In the genomic region with DNA sequence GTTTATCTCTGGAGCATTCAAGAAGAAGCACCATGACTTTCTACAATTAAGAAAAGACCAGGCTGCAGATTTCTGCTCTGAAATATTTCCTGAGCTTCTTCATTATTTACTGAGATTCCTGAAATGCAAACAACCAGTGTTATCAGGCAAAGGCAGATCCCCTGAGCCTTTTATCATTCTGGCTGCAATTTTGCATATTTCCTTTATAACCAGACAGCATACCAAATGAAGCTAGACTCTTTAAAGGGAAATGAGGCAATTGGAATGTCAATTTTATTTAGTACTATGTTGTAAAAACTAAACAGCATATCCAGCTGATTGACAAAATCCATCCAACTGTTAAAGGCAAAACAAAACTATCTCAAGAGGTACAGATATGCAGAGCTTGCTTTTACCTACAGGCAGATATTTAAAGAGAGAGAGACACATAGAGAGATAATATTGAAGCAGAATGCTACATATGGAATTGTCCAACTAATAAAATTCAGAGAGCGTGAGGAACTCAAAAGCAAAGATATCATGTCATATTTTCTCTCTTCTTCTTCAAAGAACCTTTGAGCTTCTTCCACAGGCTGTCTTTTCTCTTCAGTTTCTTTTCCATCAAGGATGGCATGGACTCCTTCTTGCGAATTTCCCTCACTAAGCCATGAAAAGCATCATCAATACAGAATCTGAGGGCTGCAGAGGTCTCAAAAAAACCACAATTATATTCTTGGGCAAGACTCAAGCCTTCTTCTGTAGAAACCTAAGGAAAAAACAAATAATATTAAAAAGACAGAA, we compare ENCODE assay signal across 19 cellular contexts.
DNase-seq lines count a peak whose midpoint lies in the region; TF ChIP-seq lines count a peak whose summit lies in the region.
"Had no signal": no experiment of that assay in that cellular context is flagged by ENCODE, and none has a peak within 500 bp of the region (broad histone marks: within the 10 kb centered on the region; RNA-seq: fewer than 3 reads in every experiment).

No MANE protein-coding gene starts in this region.

- no peak overlapping the region for H2AFZ ChIP-seq in H9 (ENCODE audit: low read length)
- no peak overlapping the region for H2AFZ ChIP-seq in neural cell (ENCODE audit: low read depth, low read length)

- no peak overlapping the region; the same call in 1 of the 2 replicates for H3K4ac ChIP-seq in H9 (ENCODE audit: low read depth, low read length)

- H3K9ac ChIP-seq in H9 (ENCODE audit: extremely low read depth, insufficient read length, low read length) (peak overlapping the region; percentile 67), iPS-15b (ENCODE audit: low read depth, low read length) (peak overlapping the region; percentile 71), neural cell (ENCODE audit: low read length) (no peak overlapping the region)
- H3K9ac ChIP-seq: BLaER1 treated with 17β-estradiol and CSF1 and Interleukin-3, amounts not matched to agents 10 nM and 100 nM had no signal

- H3K9me2 ChIP-seq in neural cell (ENCODE audit: insufficient read depth, low read length): no peaks in the 10 kb centered on the region

- no CpG with 5 or more reads among the region's 2 CpGs for WGBS in H9 (ENCODE audit: extremely low coverage, insufficient read length, low lambda C conversion rate)

- H3K4me1 Mint-ChIP-seq in H9: peaks cover 21 to 40% of the 10 kb centered on the region in 2 experiments
- no peaks in the 10 kb centered on the region for H3K4me1 Mint-ChIP-seq in activated CD4-positive, alpha-beta memory T cell treated with anti-CD3 and anti-CD28 coated beads, Interleukin-2, amount 10 ng/mL, durations not matched to agents 7 days and 5 days
- H3K4me1 Mint-ChIP-seq: CD8-positive, alpha-beta memory T cell had no signal

- H4K91ac ChIP-seq in H9 (ENCODE audit: insufficient read length, low read depth, low read length): no peak overlapping the region

- H3K27me3 Mint-ChIP-seq in H9 (ENCODE audit: low read depth): no peaks in the 10 kb centered on the region
- H3K27me3 Mint-ChIP-seq in activated CD4-positive, alpha-beta memory T cell treated with anti-CD3 and anti-CD28 coated beads, Interleukin-2, amount 10 ng/mL, durations not matched to agents 7 days and 5 days: no peaks in the 10 kb centered on the region
- H3K27me3 Mint-ChIP-seq: CD8-positive, alpha-beta memory T cell had no signal

- H3K27ac ChIP-seq in H9 (ENCODE audit: insufficient read length, low read depth, low read length) (peak overlapping the region; percentile 99), neural cell (ENCODE audit: low read length) (peak overlapping the region; percentile 54)
- H3K27ac ChIP-seq: BLaER1 treated with 17β-estradiol and CSF1 and Interleukin-3, amounts not matched to agents 10 nM and 100 nM; Peyer's patch; SJSA1 had no signal

- TF ChIP-seq CTCF in H9 (conservative IDR thresholded peaks at IDR 0.05) (no peak), neural cell (IDR thresholded peaks at IDR 0.05; ENCODE audit: poor library complexity, severe bottlenecking) (no peak)

- H3K27ac Mint-ChIP-seq in H9: peak overlapping the region in 1 of 3 experiments; percentile 99; a peak in 5 of 7 replicates
- no peak overlapping the region for H3K27ac Mint-ChIP-seq in activated CD4-positive, alpha-beta memory T cell treated with anti-CD3 and anti-CD28 coated beads, Interleukin-2, amount 10 ng/mL, durations not matched to agents 7 days and 5 days
- H3K27ac Mint-ChIP-seq: CD8-positive, alpha-beta memory T cell; HFFc6 had no signal

- no peak overlapping the region for H4K5ac ChIP-seq in H9 (ENCODE audit: insufficient read length, low read depth, low read length)

- no peak for TF ChIP-seq EP300 in neural cell (conservative IDR thresholded peaks at IDR 0.05; ENCODE audit: poor library complexity, severe bottlenecking)

- CTCF ChIA-PET in activated CD4-positive, alpha-beta memory T cell treated with anti-CD3 and anti-CD28 coated beads, Interleukin-2, amount 10 ng/mL, durations not matched to agents 7 days and 5 days (lab: Charles Lee): no interaction called here

- DNase-seq in H9 (no peak), NCI-H526 treated with DMSO at 0.1 percent for 48 hours (lab: John Stamatoyannopoulos, UW) (peak; percentile 25), NCI-H1092 treated with DMSO at 0.1 percent for 48 hours (lab: John Stamatoyannopoulos, UW) (no peak), dermis blood vessel endothelial cell (no peak)
- DNase-seq in activated CD4-positive, alpha-beta memory T cell treated with anti-CD3 and anti-CD28 coated beads, Interleukin-2, amount 10 ng/mL, durations not matched to agents 7 days and 5 days: no peak
- DNase-seq: CD8-positive, alpha-beta memory T cell; DMS79; HFFc6; IMR-90; NCI-H1048; NCI-H1436 treated with DMSO at 0.1 percent for 48 hours; NCI-H2029; NCI-H345; NCI-H524 treated with DMSO at 0.1 percent for 48 hours; Peyer's patch had no signal

- no peaks in the 10 kb centered on the region for H3F3A ChIP-seq in neural cell (ENCODE audit: insufficient read depth, low read length, poor library complexity, severe bottlenecking)

- H3K36me3 ChIP-seq in iPS-15b (ENCODE audit: control insufficient read depth, insufficient read depth, low read length) (no peaks in the 10 kb centered on the region), neural cell (ENCODE audit: insufficient read depth, low read length) (no peaks in the 10 kb centered on the region)
- H3K36me3 ChIP-seq: BLaER1 treated with 17β-estradiol and CSF1 and Interleukin-3, amounts not matched to agents 10 nM and 100 nM; Peyer's patch; SJSA1 had no signal

- no peak overlapping the region for H2BK15ac ChIP-seq in H9 (ENCODE audit: low read depth, low read length)

- H2BK12ac ChIP-seq in H9 (ENCODE audit: insufficient read length, low read depth, low read length): no peak overlapping the region

- no peaks in the 10 kb centered on the region for H3K9me3 ChIP-seq in H9 (ENCODE audit: control insufficient read depth, low read depth, low read length)
- no peaks in the 10 kb centered on the region for H3K9me3 ChIP-seq in iPS-15b (ENCODE audit: control insufficient read depth, insufficient read depth, low read length)
- H3K9me3 ChIP-seq in neural cell (ENCODE audit: low read length): no peaks in the 10 kb centered on the region
- H3K9me3 ChIP-seq: BLaER1 treated with 17β-estradiol and CSF1 and Interleukin-3, amounts not matched to agents 10 nM and 100 nM; Peyer's patch; SJSA1 had no signal

- no peaks in the 10 kb centered on the region for H3K79me2 ChIP-seq in H9 (ENCODE audit: insufficient read depth, low read length)
- no peaks in the 10 kb centered on the region for H3K79me2 ChIP-seq in neural cell (replicated peaks; ENCODE audit: insufficient read depth, low read length)

- H3K56ac ChIP-seq in H9 (ENCODE audit: insufficient read length, low read depth, low read length): peak overlapping the region; percentile 95

- H3K4me1 ChIP-seq in H9 (ENCODE audit: insufficient read depth, low read length) (peaks cover 5% of the 10 kb centered on the region; the same call in 1 of the 2 replicates), iPS-15b (ENCODE audit: control insufficient read depth, insufficient read depth, low read length) (peaks cover 29% of the 10 kb centered on the region)
- H3K4me1 ChIP-seq: BLaER1 treated with 17β-estradiol and CSF1 and Interleukin-3, amounts not matched to agents 10 nM and 100 nM; Peyer's patch; SJSA1 had no signal

- no peak overlapping the region for H3K23ac ChIP-seq in H9 (ENCODE audit: insufficient read length, low read depth, low read length)

- POLR2A ChIA-PET in activated CD4-positive, alpha-beta memory T cell treated with anti-CD3 and anti-CD28 coated beads, Interleukin-2, amount 10 ng/mL, durations not matched to agents 7 days and 5 days (lab: Charles Lee): no interaction called here

- H3K4me2 ChIP-seq in H9 (ENCODE audit: insufficient read depth, insufficient read length, low read length): peak overlapping the region; percentile 26
- no peak overlapping the region for H3K4me2 ChIP-seq in neural cell (ENCODE audit: low read length)
- H3K4me2 ChIP-seq: BLaER1 treated with 17β-estradiol and CSF1 and Interleukin-3, amounts not matched to agents 10 nM and 100 nM had no signal

- no peak overlapping the region for H2BK120ac ChIP-seq in H9 (ENCODE audit: low read depth, low read length, poor library complexity, severe bottlenecking)

- H3K4me3 ChIP-seq in iPS-15b (ENCODE audit: low read depth, low read length): peak overlapping the region; percentile 20
- no peak overlapping the region for H3K4me3 ChIP-seq in neural cell (ENCODE audit: low read length)
- H3K4me3 ChIP-seq: BLaER1 treated with 17β-estradiol and CSF1 and Interleukin-3, amounts not matched to agents 10 nM and 100 nM; Peyer's patch; SJSA1 had no signal

- H4K8ac ChIP-seq in H9 (replicated peaks; ENCODE audit: insufficient read length, low read depth, low read length): no peak overlapping the region

- no peaks in the 10 kb centered on the region for H4K20me1 ChIP-seq in H9 (ENCODE audit: control insufficient read depth, insufficient read depth, insufficient read length)
- H4K20me1 ChIP-seq in neural cell (ENCODE audit: insufficient read depth): no peaks in the 10 kb centered on the region
- H4K20me1 ChIP-seq: BLaER1 treated with 17β-estradiol and CSF1 and Interleukin-3, amounts not matched to agents 10 nM and 100 nM had no signal

- H2BK20ac ChIP-seq in H9 (ENCODE audit: low read depth, low read length, poor library complexity, severe bottlenecking): peak overlapping the region; percentile 75

- no peak overlapping the region for H3K14ac ChIP-seq in H9 (ENCODE audit: insufficient read depth, low read length)

- H3K18ac ChIP-seq in H9 (ENCODE audit: insufficient read length, low read depth, low read length): no peak overlapping the region

- H2AK5ac ChIP-seq in H9 (ENCODE audit: insufficient read length, low read length): no peak overlapping the region

- no peak overlapping the region for H2BK5ac ChIP-seq in H9 (ENCODE audit: insufficient read length, low read length)

- H3K23me2 ChIP-seq in H9 (ENCODE audit: insufficient read length, low read depth, low read length, poor library complexity, severe bottlenecking): no peaks in the 10 kb centered on the region

- H3K27me3 ChIP-seq in H9 (ENCODE audit: insufficient read depth, low read length) (no peaks in the 10 kb centered on the region), iPS-15b (ENCODE audit: control insufficient read depth, insufficient read depth, low read length) (no peaks in the 10 kb centered on the region), neural cell (ENCODE audit: insufficient read depth, low read depth, low read length) (no peaks in the 10 kb centered on the region)
- H3K27me3 ChIP-seq: BLaER1 treated with 17β-estradiol and CSF1 and Interleukin-3, amounts not matched to agents 10 nM and 100 nM; Peyer's patch; SJSA1 had no signal

- peak overlapping the region; percentile 41 to 65; a peak in 4 of 5 replicates for H3K4me3 Mint-ChIP-seq in H9
- no peak overlapping the region for H3K4me3 Mint-ChIP-seq in activated CD4-positive, alpha-beta memory T cell treated with anti-CD3 and anti-CD28 coated beads, Interleukin-2, amount 10 ng/mL, durations not matched to agents 7 days and 5 days
- H3K4me3 Mint-ChIP-seq: CD8-positive, alpha-beta memory T cell; HFFc6 had no signal

- TF ChIP-seq RAD21 in neural cell (conservative IDR thresholded peaks at IDR 0.05): no peak

- H3T11ph ChIP-seq in H9 (ENCODE audit: low read length): peak overlapping the region; percentile 19

- no peaks in the 10 kb centered on the region for H3K79me1 ChIP-seq in H9 (ENCODE audit: insufficient read depth, low read depth, low read length, poor library complexity, severe bottlenecking)

- peaks cover 10 to 12% of the 10 kb centered on the region in 2 experiments for H3K9me3 Mint-ChIP-seq in H9
- H3K9me3 Mint-ChIP-seq in activated CD4-positive, alpha-beta memory T cell treated with anti-CD3 and anti-CD28 coated beads, Interleukin-2, amount 10 ng/mL, durations not matched to agents 7 days and 5 days: peaks cover 3% of the 10 kb centered on the region

- peaks cover 4 to 14% (median 11%) of the 10 kb centered on the region in 3 experiments for H3K36me3 Mint-ChIP-seq in H9 (ENCODE audit: insufficient read depth in 1 of 3, low read depth in 3 of 3)
- no peaks in the 10 kb centered on the region for H3K36me3 Mint-ChIP-seq in activated CD4-positive, alpha-beta memory T cell treated with anti-CD3 and anti-CD28 coated beads, Interleukin-2, amount 10 ng/mL, durations not matched to agents 7 days and 5 days (ENCODE audit: low read depth)
- H3K36me3 Mint-ChIP-seq: CD8-positive, alpha-beta memory T cell had no signal
